Comparison of ENCODE assay signal across 1 cellular context in the genomic region with DNA sequence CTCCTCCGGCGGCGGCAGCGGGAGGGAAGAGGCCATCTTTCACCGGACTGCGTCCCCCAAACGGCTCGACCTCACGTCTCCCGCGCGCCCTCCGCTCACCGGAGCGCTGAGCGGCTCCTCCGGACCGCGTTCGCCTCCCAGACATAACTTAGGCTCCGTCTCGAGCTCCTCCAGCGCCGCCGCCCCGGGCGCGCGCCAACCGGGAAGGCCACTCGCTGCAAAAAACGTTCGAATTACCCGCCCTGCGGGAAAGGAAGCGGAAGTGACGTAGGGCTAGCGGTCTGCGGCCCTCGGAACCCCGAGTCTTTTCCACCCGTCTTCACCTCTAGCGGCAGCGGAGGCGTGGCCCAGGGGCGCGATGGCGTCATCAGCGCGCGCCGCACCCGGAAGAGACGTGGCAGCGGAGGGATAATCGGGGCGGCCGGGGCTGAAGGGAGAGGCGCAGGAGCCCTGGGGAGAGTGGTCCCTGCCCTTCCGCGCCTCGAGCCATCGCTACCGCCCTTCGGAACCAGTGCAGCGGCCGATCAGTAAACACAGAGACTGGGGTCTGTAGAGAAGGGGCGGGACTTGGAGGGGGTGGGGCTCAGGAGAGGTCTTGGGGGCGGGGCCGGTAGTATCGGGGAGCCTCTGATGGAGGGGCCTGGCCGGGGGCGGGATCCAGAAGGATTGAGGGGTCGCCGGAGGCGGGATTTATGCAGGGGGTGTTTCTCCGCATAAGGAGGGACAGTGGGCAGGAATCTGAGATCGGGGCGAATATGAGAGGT.
TF ChIP-seq lines count a peak whose summit lies in the region.

A gene with protein sequence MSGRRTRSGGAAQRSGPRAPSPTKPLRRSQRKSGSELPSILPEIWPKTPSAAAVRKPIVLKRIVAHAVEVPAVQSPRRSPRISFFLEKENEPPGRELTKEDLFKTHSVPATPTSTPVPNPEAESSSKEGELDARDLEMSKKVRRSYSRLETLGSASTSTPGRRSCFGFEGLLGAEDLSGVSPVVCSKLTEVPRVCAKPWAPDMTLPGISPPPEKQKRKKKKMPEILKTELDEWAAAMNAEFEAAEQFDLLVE (minus strand): TSS at position 207 of the 764 bp plus-strand sequence. CDS start 62 bp downstream, at position 145.
A gene (plus strand): TSS at position 389 of the 764 bp plus-strand sequence. CDS start 477 bp downstream, outside the sequence.

TF ChIP-seq in K562, 482 proteins besides CTCF, POLR2A, EP300 and RAD21 (continued from another document and continues in another):
- TF ChIP-seq, protein P1, sequence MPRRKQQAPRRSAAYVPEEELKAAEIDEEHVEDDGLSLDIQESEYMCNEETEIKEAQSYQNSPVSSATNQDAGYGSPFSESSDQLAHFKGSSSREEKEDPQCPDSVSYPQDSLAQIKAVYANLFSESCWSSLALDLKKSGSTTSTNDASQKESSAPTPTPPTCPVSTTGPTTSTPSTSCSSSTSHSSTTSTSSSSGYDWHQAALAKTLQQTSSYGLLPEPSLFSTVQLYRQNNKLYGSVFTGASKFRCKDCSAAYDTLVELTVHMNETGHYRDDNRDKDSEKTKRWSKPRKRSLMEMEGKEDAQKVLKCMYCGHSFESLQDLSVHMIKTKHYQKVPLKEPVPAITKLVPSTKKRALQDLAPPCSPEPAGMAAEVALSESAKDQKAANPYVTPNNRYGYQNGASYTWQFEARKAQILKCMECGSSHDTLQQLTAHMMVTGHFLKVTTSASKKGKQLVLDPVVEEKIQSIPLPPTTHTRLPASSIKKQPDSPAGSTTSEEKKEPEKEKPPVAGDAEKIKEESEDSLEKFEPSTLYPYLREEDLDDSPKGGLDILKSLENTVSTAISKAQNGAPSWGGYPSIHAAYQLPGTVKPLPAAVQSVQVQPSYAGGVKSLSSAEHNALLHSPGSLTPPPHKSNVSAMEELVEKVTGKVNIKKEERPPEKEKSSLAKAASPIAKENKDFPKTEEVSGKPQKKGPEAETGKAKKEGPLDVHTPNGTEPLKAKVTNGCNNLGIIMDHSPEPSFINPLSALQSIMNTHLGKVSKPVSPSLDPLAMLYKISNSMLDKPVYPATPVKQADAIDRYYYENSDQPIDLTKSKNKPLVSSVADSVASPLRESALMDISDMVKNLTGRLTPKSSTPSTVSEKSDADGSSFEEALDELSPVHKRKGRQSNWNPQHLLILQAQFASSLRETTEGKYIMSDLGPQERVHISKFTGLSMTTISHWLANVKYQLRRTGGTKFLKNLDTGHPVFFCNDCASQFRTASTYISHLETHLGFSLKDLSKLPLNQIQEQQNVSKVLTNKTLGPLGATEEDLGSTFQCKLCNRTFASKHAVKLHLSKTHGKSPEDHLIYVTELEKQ (CRISPR knock-in tag; IDR thresholded peaks at IDR 0.05), result no peak
- TF ChIP-seq ZNF584 (CRISPR knock-in tag; IDR thresholded peaks at IDR 0.05; ENCODE audit: low read depth) (no peak), GATAD2A (IDR thresholded peaks at IDR 0.05) (no peak), ZNF583 (CRISPR knock-in tag; IDR thresholded peaks at IDR 0.05) (peak; percentile 41; the same call in 1 of the 2 replicates), SMARCB1 (IDR thresholded peaks at IDR 0.05; ENCODE audit: insufficient read length, low read depth) (no peak), ESRRA (IDR thresholded peaks at IDR 0.05; ENCODE audit: borderline replicate concordance, low read depth) (peak; percentile 89), ZNF830 (CRISPR knock-in tag; IDR thresholded peaks at IDR 0.05) (no peak), MCM5 (IDR thresholded peaks at IDR 0.05; ENCODE audit: low read depth) (no peak), SIX5 (IDR thresholded peaks at IDR 0.05; ENCODE audit: borderline replicate concordance in 1 of 2, insufficient read depth in 1 of 2, low read depth in 1 of 2, low read length in 2 of 2) (peak in 1 of 2 experiments; percentile 39; a peak in 1 of 4 replicates), POLR2G (IDR thresholded peaks at IDR 0.05; ENCODE audit: low read depth, low read length) (peak; percentile 96), FOXK1 (CRISPR knock-in tag; IDR thresholded peaks at IDR 0.05; ENCODE audit: borderline replicate concordance) (no peak), ZNF184 (CRISPR knock-in tag; IDR thresholded peaks at IDR 0.05) (no peak), ZNF696 (CRISPR knock-in tag; conservative IDR thresholded peaks at IDR 0.05) (no peak), SREBF1 (IDR thresholded peaks at IDR 0.05; ENCODE audit: borderline replicate concordance, low read depth, low read length) (no peak), SMAD1 (IDR thresholded peaks at IDR 0.05; ENCODE audit: low read depth, low read length, partially characterized antibody) (peak; percentile 81), ZNF134 (CRISPR knock-in tag; conservative IDR thresholded peaks at IDR 0.05) (no peak), ZNF445 (CRISPR knock-in tag; IDR thresholded peaks at IDR 0.05; ENCODE audit: low read depth) (no peak), PML (IDR thresholded peaks at IDR 0.05; ENCODE audit: low read length) (peak; percentile 70), BHLHE40 (IDR thresholded peaks at IDR 0.05; ENCODE audit: low read length) (peak; percentile 47), SMAD2 (IDR thresholded peaks at IDR 0.05; ENCODE audit: low read depth, low read length) (no peak), RBM34 (IDR thresholded peaks at IDR 0.05; ENCODE audit: borderline replicate concordance, insufficient read depth, low read length) (no peak), U2AF1 (optimal IDR thresholded peaks at IDR 0.05; ENCODE audit: low read depth, low read length) (no peak), PYGO2 (tag; IDR thresholded peaks at IDR 0.05) (no peak), MIER1 (IDR thresholded peaks at IDR 0.05; ENCODE audit: low read depth) (no peak), EGR1 (conservative IDR thresholded peaks at IDR 0.05) (peak; percentile 66), NCOA1 (IDR thresholded peaks at IDR 0.05; ENCODE audit: low read depth) (no peak; the same call in 1 of the 2 replicates), ZNF253 (CRISPR knock-in tag; conservative IDR thresholded peaks at IDR 0.05) (no peak), ETV5 (CRISPR knock-in tag; IDR thresholded peaks at IDR 0.05; ENCODE audit: low read depth) (peak; percentile 87), ARHGAP35 (IDR thresholded peaks at IDR 0.05; ENCODE audit: partially characterized antibody) (no peak), LEF1 (IDR thresholded peaks at IDR 0.05) (no peak), C11orf30 (IDR thresholded peaks at IDR 0.05; ENCODE audit: low read depth) (peak; percentile 97), CHD2 (IDR thresholded peaks at IDR 0.05; ENCODE audit: low read depth, low read length) (peak; percentile 52), DDX20 (tag; IDR thresholded peaks at IDR 0.05; ENCODE audit: low read depth) (no peak), ILF3 (IDR thresholded peaks at IDR 0.05; ENCODE audit: borderline replicate concordance) (no peak), CBX2 (IDR thresholded peaks at IDR 0.05; ENCODE audit: insufficient read depth, low read length, poor library complexity, severe bottlenecking) (no peak), NCOA2 (IDR thresholded peaks at IDR 0.05; ENCODE audit: partially characterized antibody in 2 of 2) (no peak)
- TF ChIP-seq, protein P2, sequence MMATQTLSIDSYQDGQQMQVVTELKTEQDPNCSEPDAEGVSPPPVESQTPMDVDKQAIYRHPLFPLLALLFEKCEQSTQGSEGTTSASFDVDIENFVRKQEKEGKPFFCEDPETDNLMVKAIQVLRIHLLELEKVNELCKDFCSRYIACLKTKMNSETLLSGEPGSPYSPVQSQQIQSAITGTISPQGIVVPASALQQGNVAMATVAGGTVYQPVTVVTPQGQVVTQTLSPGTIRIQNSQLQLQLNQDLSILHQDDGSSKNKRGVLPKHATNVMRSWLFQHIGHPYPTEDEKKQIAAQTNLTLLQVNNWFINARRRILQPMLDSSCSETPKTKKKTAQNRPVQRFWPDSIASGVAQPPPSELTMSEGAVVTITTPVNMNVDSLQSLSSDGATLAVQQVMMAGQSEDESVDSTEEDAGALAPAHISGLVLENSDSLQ (IDR thresholded peaks at IDR 0.05), result no peak
- TF ChIP-seq, protein P3, sequence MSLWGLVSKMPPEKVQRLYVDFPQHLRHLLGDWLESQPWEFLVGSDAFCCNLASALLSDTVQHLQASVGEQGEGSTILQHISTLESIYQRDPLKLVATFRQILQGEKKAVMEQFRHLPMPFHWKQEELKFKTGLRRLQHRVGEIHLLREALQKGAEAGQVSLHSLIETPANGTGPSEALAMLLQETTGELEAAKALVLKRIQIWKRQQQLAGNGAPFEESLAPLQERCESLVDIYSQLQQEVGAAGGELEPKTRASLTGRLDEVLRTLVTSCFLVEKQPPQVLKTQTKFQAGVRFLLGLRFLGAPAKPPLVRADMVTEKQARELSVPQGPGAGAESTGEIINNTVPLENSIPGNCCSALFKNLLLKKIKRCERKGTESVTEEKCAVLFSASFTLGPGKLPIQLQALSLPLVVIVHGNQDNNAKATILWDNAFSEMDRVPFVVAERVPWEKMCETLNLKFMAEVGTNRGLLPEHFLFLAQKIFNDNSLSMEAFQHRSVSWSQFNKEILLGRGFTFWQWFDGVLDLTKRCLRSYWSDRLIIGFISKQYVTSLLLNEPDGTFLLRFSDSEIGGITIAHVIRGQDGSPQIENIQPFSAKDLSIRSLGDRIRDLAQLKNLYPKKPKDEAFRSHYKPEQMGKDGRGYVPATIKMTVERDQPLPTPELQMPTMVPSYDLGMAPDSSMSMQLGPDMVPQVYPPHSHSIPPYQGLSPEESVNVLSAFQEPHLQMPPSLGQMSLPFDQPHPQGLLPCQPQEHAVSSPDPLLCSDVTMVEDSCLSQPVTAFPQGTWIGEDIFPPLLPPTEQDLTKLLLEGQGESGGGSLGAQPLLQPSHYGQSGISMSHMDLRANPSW (CRISPR knock-in tag; IDR thresholded peaks at IDR 0.05), result peak; percentile 76
- TF ChIP-seq, protein P4, sequence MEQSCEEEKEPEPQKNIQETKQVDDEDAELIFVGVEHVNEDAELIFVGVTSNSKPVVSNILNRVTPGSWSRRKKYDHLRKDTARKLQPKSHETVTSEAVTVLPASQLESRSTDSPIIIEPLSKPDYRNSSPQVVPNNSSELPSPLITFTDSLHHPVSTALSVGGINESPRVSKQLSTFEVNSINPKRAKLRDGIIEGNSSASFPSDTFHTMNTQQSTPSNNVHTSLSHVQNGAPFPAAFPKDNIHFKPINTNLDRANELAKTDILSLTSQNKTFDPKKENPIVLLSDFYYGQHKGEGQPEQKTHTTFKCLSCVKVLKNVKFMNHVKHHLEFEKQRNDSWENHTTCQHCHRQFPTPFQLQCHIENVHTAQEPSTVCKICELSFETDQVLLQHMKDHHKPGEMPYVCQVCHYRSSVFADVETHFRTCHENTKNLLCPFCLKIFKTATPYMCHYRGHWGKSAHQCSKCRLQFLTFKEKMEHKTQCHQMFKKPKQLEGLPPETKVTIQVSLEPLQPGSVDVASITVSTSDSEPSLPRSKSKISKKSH (CRISPR knock-in tag; IDR thresholded peaks at IDR 0.05), result no peak
- TF ChIP-seq, protein P5, sequence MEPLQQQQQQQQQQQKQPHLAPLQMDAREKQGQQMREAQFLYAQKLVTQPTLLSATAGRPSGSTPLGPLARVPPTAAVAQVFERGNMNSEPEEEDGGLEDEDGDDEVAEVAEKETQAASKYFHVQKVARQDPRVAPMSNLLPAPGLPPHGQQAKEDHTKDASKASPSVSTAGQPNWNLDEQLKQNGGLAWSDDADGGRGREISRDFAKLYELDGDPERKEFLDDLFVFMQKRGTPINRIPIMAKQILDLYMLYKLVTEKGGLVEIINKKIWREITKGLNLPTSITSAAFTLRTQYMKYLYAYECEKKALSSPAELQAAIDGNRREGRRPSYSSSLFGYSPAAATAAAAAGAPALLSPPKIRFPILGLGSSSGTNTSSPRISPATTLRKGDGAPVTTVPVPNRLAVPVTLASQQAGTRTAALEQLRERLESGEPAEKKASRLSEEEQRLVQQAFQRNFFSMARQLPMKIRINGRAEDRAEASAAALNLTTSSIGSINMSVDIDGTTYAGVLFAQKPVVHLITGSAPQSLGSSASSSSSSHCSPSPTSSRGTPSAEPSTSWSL (CRISPR knock-in tag; IDR thresholded peaks at IDR 0.05; ENCODE audit: borderline replicate concordance), result no peak
- TF ChIP-seq, protein P6, sequence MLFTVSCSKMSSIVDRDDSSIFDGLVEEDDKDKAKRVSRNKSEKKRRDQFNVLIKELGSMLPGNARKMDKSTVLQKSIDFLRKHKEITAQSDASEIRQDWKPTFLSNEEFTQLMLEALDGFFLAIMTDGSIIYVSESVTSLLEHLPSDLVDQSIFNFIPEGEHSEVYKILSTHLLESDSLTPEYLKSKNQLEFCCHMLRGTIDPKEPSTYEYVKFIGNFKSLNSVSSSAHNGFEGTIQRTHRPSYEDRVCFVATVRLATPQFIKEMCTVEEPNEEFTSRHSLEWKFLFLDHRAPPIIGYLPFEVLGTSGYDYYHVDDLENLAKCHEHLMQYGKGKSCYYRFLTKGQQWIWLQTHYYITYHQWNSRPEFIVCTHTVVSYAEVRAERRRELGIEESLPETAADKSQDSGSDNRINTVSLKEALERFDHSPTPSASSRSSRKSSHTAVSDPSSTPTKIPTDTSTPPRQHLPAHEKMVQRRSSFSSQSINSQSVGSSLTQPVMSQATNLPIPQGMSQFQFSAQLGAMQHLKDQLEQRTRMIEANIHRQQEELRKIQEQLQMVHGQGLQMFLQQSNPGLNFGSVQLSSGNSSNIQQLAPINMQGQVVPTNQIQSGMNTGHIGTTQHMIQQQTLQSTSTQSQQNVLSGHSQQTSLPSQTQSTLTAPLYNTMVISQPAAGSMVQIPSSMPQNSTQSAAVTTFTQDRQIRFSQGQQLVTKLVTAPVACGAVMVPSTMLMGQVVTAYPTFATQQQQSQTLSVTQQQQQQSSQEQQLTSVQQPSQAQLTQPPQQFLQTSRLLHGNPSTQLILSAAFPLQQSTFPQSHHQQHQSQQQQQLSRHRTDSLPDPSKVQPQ (CRISPR knock-in tag; IDR thresholded peaks at IDR 0.05; ENCODE audit: borderline replicate concordance), result peak; percentile 40; the same call in 1 of the 2 replicates
- TF ChIP-seq, protein P7, sequence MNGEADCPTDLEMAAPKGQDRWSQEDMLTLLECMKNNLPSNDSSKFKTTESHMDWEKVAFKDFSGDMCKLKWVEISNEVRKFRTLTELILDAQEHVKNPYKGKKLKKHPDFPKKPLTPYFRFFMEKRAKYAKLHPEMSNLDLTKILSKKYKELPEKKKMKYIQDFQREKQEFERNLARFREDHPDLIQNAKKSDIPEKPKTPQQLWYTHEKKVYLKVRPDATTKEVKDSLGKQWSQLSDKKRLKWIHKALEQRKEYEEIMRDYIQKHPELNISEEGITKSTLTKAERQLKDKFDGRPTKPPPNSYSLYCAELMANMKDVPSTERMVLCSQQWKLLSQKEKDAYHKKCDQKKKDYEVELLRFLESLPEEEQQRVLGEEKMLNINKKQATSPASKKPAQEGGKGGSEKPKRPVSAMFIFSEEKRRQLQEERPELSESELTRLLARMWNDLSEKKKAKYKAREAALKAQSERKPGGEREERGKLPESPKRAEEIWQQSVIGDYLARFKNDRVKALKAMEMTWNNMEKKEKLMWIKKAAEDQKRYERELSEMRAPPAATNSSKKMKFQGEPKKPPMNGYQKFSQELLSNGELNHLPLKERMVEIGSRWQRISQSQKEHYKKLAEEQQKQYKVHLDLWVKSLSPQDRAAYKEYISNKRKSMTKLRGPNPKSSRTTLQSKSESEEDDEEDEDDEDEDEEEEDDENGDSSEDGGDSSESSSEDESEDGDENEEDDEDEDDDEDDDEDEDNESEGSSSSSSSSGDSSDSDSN (IDR thresholded peaks at IDR 0.05; ENCODE audit: borderline replicate concordance in 1 of 2, low read depth in 2 of 2, low read length in 2 of 2), result no peak
- TF ChIP-seq, protein P8, sequence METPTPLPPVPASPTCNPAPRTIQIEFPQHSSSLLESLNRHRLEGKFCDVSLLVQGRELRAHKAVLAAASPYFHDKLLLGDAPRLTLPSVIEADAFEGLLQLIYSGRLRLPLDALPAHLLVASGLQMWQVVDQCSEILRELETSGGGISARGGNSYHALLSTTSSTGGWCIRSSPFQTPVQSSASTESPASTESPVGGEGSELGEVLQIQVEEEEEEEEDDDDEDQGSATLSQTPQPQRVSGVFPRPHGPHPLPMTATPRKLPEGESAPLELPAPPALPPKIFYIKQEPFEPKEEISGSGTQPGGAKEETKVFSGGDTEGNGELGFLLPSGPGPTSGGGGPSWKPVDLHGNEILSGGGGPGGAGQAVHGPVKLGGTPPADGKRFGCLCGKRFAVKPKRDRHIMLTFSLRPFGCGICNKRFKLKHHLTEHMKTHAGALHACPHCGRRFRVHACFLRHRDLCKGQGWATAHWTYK (CRISPR knock-in tag; IDR thresholded peaks at IDR 0.05), result peak; percentile 81; the same call in 1 of the 2 replicates
